In genomic region chr12:52207895-52208294, GRCh38 we compare ENCODE assay signal across 9 cellular contexts. TPM values are rescaled to one million over a fixed set of nuclear protein-coding genes. Genes with fewer than 3 reads are reported as not detected.
A peak's percentile ranks its signal among the peaks of the same experiment; 100 is the strongest.
DNase-seq lines count a peak whose midpoint lies in the region; ATAC-seq and TF ChIP-seq lines count a peak whose summit lies in the region.
"Had no signal": no experiment of that assay in that cellular context is flagged by ENCODE, and none has a peak within 500 bp of the region (broad histone marks: within the 10 kb centered on the region; RNA-seq: fewer than 3 reads in every experiment).

No MANE protein-coding gene starts in this region.

- CTCF ChIA-PET in mammary epithelial cell (lab: Charles Lee; ENCODE audit: low non-redundant PET) = no interaction called here

- H3K27ac ChIP-seq in BLaER1 (peak overlapping the region; percentile 51; the same call in 1 of the 2 replicates), mammary epithelial cell (ENCODE audit: insufficient read depth, low read depth, low read length) (no peak overlapping the region), mesenchymal stem cell (ENCODE audit: low read length, poor library complexity, severe bottlenecking) (no peak overlapping the region)

- H4K91ac ChIP-seq in mesenchymal stem cell (ENCODE audit: low read length) = no peak overlapping the region

- intact Hi-C loops in mammary epithelial cell (cut with micrococcal nuclease) = no loop called here
- intact Hi-C loops in activated T-helper 2 cell treated with anti-CD3 and anti-CD28 coated beads, Interferon-gamma antibody, Interleukin-2, Interleukin-4, amounts not matched to agents 10 μg/mL and 5 μg/mL and 100 μg/mL, durations not matched to agents 14 hours and 24 hours and 36 hours (cut with micrococcal nuclease) = no loop called here

- no TSS peak for BruUV-seq in mammary epithelial cell (replicated peaks; lab: Mats Ljungman, UMichigan)

- H4K20me1 ChIP-seq in BLaER1 (no peaks in the 10 kb centered on the region), mammary epithelial cell (ENCODE audit: insufficient read depth, low read length) (no peaks in the 10 kb centered on the region)

- no peak overlapping the region for H2BK12ac ChIP-seq in mesenchymal stem cell (ENCODE audit: low read length in 2 of 2)

- H3K18ac ChIP-seq in mesenchymal stem cell (ENCODE audit: low read depth in 1 of 2, low read length in 2 of 2) = peak overlapping the region in 1 of 2 experiments; percentile 13

- H2AFZ ChIP-seq in mammary epithelial cell (ENCODE audit: low read depth, low read length) = no peak overlapping the region
- no peak overlapping the region for H2AFZ ChIP-seq in mesenchymal stem cell (ENCODE audit: low read depth, low read length)

- H3K4me3 ChIP-seq in BLaER1 (no peak overlapping the region), mammary epithelial cell (replicated peaks in 1 of 3; ENCODE audit: insufficient read depth in 1 of 3, low read depth in 2 of 3, low read length in 3 of 3) (no peak overlapping the region), mesenchymal stem cell (ENCODE audit: insufficient read depth in 1 of 2, low read depth in 1 of 2, low read length in 2 of 2) (no peak overlapping the region)

- H3K4me2 ChIP-seq in BLaER1 = peak overlapping the region; percentile 47
- no peak overlapping the region for H3K4me2 ChIP-seq in mammary epithelial cell (ENCODE audit: insufficient read depth, low read depth, low read length)
- H3K4me2 ChIP-seq in mesenchymal stem cell (ENCODE audit: low read length, poor library complexity, severe bottlenecking) = no peak overlapping the region

- dilution Hi-C loops in mammary epithelial cell (cut with HindIII; ENCODE audit: low sequenced_read_pairs) = no loop called here

- ATAC-seq in stimulated activated naive B cell treated with anti-CD40 and anti-IgM and Interleukin-4, amounts not matched to agents 10 μg/mL and 1 μg/mL and 100 μg/mL, for 72 hours (replicated peaks) = no peak

- H3K4me1 ChIP-seq in BLaER1 = peaks cover 43% of the 10 kb centered on the region
- H3K4me1 ChIP-seq in mammary epithelial cell (ENCODE audit: insufficient read depth, low read length) = peaks cover 60% of the 10 kb centered on the region
- H3K4me1 ChIP-seq in mesenchymal stem cell (ENCODE audit: control insufficient read depth, insufficient read depth, low read depth, low read length) = peaks cover 43% of the 10 kb centered on the region

- H3K79me2 ChIP-seq in mammary epithelial cell (ENCODE audit: insufficient read depth, low read length) = no peaks in the 10 kb centered on the region

- no peak overlapping the region for H3K4me3 Mint-ChIP-seq in stimulated activated naive B cell treated with anti-CD40 and anti-IgM and Interleukin-4, amounts not matched to agents 10 μg/mL and 1 μg/mL and 100 μg/mL, for 72 hours
- H3K4me3 Mint-ChIP-seq in activated T-helper 2 cell treated with anti-CD3 and anti-CD28 coated beads, Interferon-gamma antibody, Interleukin-2, Interleukin-4, amounts not matched to agents 10 μg/mL and 5 μg/mL and 100 μg/mL, durations not matched to agents 14 hours and 24 hours and 36 hours (ENCODE audit: low read depth) = no peak overlapping the region

- H3K9me3 ChIP-seq in BLaER1 = no peaks in the 10 kb centered on the region
- no peaks in the 10 kb centered on the region for H3K9me3 ChIP-seq in mammary epithelial cell (replicated peaks; ENCODE audit: insufficient read depth, low read length)
- no peaks in the 10 kb centered on the region for H3K9me3 ChIP-seq in mesenchymal stem cell (ENCODE audit: control insufficient read depth, low read length)

- H2BK15ac ChIP-seq in mesenchymal stem cell (ENCODE audit: low read depth, poor library complexity, severe bottlenecking) = no peak overlapping the region

- no peaks in the 10 kb centered on the region for H3K36me3 Mint-ChIP-seq in stimulated activated naive B cell treated with anti-CD40 and anti-IgM and Interleukin-4, amounts not matched to agents 10 μg/mL and 1 μg/mL and 100 μg/mL, for 72 hours
- no peaks in the 10 kb centered on the region for H3K36me3 Mint-ChIP-seq in activated T-helper 2 cell treated with anti-CD3 and anti-CD28 coated beads, Interferon-gamma antibody, Interleukin-2, Interleukin-4, amounts not matched to agents 10 μg/mL and 5 μg/mL and 100 μg/mL, durations not matched to agents 14 hours and 24 hours and 36 hours (ENCODE audit: low read depth)

- H3K9ac ChIP-seq in BLaER1 (no peak overlapping the region), mammary epithelial cell (ENCODE audit: insufficient read depth, low read length) (no peak overlapping the region), mesenchymal stem cell (ENCODE audit: low read length) (no peak overlapping the region)

- H3K9me3 Mint-ChIP-seq in stimulated activated naive B cell treated with anti-CD40 and anti-IgM and Interleukin-4, amounts not matched to agents 10 μg/mL and 1 μg/mL and 100 μg/mL, for 72 hours = no peaks in the 10 kb centered on the region
- H3K9me3 Mint-ChIP-seq in activated T-helper 2 cell treated with anti-CD3 and anti-CD28 coated beads, Interferon-gamma antibody, Interleukin-2, Interleukin-4, amounts not matched to agents 10 μg/mL and 5 μg/mL and 100 μg/mL, durations not matched to agents 14 hours and 24 hours and 36 hours = no peaks in the 10 kb centered on the region

- H3K23ac ChIP-seq in mesenchymal stem cell (ENCODE audit: low read length in 2 of 2) = no peak overlapping the region

- no peak overlapping the region for H2AK5ac ChIP-seq in mesenchymal stem cell (ENCODE audit: low read length, severe bottlenecking)

- DNase-seq in NCI-H146 treated with DMSO at 0.1 percent for 48 hours (lab: John Stamatoyannopoulos, UW; ENCODE audit: unreplicated experiment) (peak; percentile 76), mammary epithelial cell (peak; percentile 52), mesenchymal stem cell (peak; percentile 39)
- DNase-seq in stimulated activated naive B cell treated with anti-CD40 and anti-IgM and Interleukin-4, amounts not matched to agents 10 μg/mL and 1 μg/mL and 100 μg/mL, for 72 hours = no peak
- no peak for DNase-seq in activated T-helper 2 cell treated with anti-CD3 and anti-CD28 coated beads, Interferon-gamma antibody, Interleukin-2, Interleukin-4, amounts not matched to agents 10 μg/mL and 5 μg/mL and 100 μg/mL, durations not matched to agents 14 hours and 24 hours and 36 hours (ENCODE audit: low spot score)
- no peak for DNase-seq in activated T-cell treated with anti-CD3 and anti-CD28 coated beads, Interleukin-2, amount 50 U/mL, for 48 hours
- no peak for DNase-seq in activated CD8-positive, alpha-beta memory T cell treated with anti-CD3 and anti-CD28 coated beads, Interleukin-2, amount 50 U/mL, for 48 hours

- WGBS in mammary epithelial cell (ENCODE audit: low coverage, missing lambda C conversion rate) = 13% methylated on average over 5 of the region's 10 CpGs
- WGBS in mesenchymal stem cell = 52% methylated on average over 10 of the region's 10 CpGs

- in situ Hi-C loops in mammary epithelial cell (cut with MboI; ENCODE audit: low sequenced_read_pairs in 2 of 2) = loop anchor here in 1 of 2 donors (5.0 kb wide), 1 partner anchor 36 kb away; no protein-coding TSS in a partner anchor

- no peak overlapping the region for H3K14ac ChIP-seq in mesenchymal stem cell (ENCODE audit: low read length in 2 of 2)

- no peaks in the 10 kb centered on the region for H3K79me1 ChIP-seq in mesenchymal stem cell (replicated peaks; ENCODE audit: low read length, poor library complexity, severe bottlenecking)

- H4K8ac ChIP-seq in mesenchymal stem cell (ENCODE audit: low read length) = no peak overlapping the region

- H2BK120ac ChIP-seq in mesenchymal stem cell (ENCODE audit: low read depth, low read length) = no peak overlapping the region

- no peak overlapping the region for H2BK5ac ChIP-seq in mesenchymal stem cell (ENCODE audit: low read depth, low read length, poor library complexity, severe bottlenecking)

- H3K27me3 Mint-ChIP-seq in stimulated activated naive B cell treated with anti-CD40 and anti-IgM and Interleukin-4, amounts not matched to agents 10 μg/mL and 1 μg/mL and 100 μg/mL, for 72 hours = peaks cover 35 to 43% of the 10 kb centered on the region in 2 donors
- peaks cover 14% of the 10 kb centered on the region for H3K27me3 Mint-ChIP-seq in activated T-helper 2 cell treated with anti-CD3 and anti-CD28 coated beads, Interferon-gamma antibody, Interleukin-2, Interleukin-4, amounts not matched to agents 10 μg/mL and 5 μg/mL and 100 μg/mL, durations not matched to agents 14 hours and 24 hours and 36 hours (ENCODE audit: low read depth)

- H3K36me3 ChIP-seq in BLaER1 = no peaks in the 10 kb centered on the region
- H3K36me3 ChIP-seq in mammary epithelial cell (ENCODE audit: insufficient read depth, low read length) = no peaks in the 10 kb centered on the region
- no peaks in the 10 kb centered on the region for H3K36me3 ChIP-seq in mesenchymal stem cell (ENCODE audit: control insufficient read depth in 1 of 2, insufficient read depth in 2 of 2, low read depth in 1 of 2, low read length in 2 of 2)

- TF ChIP-seq CTCF in mammary epithelial cell (conservative IDR thresholded peaks at IDR 0.05 in 1 of 2, IDR thresholded peaks at IDR 0.05 in 1 of 2; ENCODE audit: extremely low read depth in 1 of 2, insufficient read depth in 1 of 2, low read depth in 1 of 2, low read length in 2 of 2) = no peak

- H3K4ac ChIP-seq in mesenchymal stem cell (ENCODE audit: low read depth in 1 of 2, low read length in 2 of 2) = no peak overlapping the region

- H3K4me1 Mint-ChIP-seq in stimulated activated naive B cell treated with anti-CD40 and anti-IgM and Interleukin-4, amounts not matched to agents 10 μg/mL and 1 μg/mL and 100 μg/mL, for 72 hours = peaks cover 4% of the 10 kb centered on the region in 2 donors
- peaks cover 3% of the 10 kb centered on the region for H3K4me1 Mint-ChIP-seq in activated T-helper 2 cell treated with anti-CD3 and anti-CD28 coated beads, Interferon-gamma antibody, Interleukin-2, Interleukin-4, amounts not matched to agents 10 μg/mL and 5 μg/mL and 100 μg/mL, durations not matched to agents 14 hours and 24 hours and 36 hours (ENCODE audit: low read depth)

- no peak overlapping the region for H3K27ac Mint-ChIP-seq in stimulated activated naive B cell treated with anti-CD40 and anti-IgM and Interleukin-4, amounts not matched to agents 10 μg/mL and 1 μg/mL and 100 μg/mL, for 72 hours
- H3K27ac Mint-ChIP-seq in activated T-helper 2 cell treated with anti-CD3 and anti-CD28 coated beads, Interferon-gamma antibody, Interleukin-2, Interleukin-4, amounts not matched to agents 10 μg/mL and 5 μg/mL and 100 μg/mL, durations not matched to agents 14 hours and 24 hours and 36 hours = no peak overlapping the region

- H3K27me3 ChIP-seq in BLaER1 (no peaks in the 10 kb centered on the region), mammary epithelial cell (ENCODE audit: insufficient read depth, low read length) (no peaks in the 10 kb centered on the region), mesenchymal stem cell (ENCODE audit: control insufficient read depth in 1 of 2, insufficient read depth in 1 of 2, low read length in 2 of 2) (peaks cover 0 to 16% of the 10 kb centered on the region in 2 experiments)

RNA-seq across cellular contexts. Expression of gene KRT80, which starts 16.1 kb away (rescaled TPM):
- 1 to 10 TPM; 1.8 to 2.7 TPM for total RNA-seq in mammary epithelial cell
- 1.2 TPM for polyA plus RNA-seq in mammary epithelial cell
- polyA minus RNA-seq in mammary epithelial cell = not detected
- polyA plus RNA-seq in mesenchymal stem cell (2013, experiment 1 of 2) = 0.72 TPM
- 0.84 TPM for polyA plus RNA-seq in mesenchymal stem cell (2013, experiment 2 of 2)
- total RNA-seq in activated T-helper 2 cell treated with anti-CD3 and anti-CD28 coated beads, Interferon-gamma antibody, Interleukin-2, Interleukin-4, amounts not matched to agents 10 μg/mL and 5 μg/mL and 100 μg/mL, durations not matched to agents 14 hours and 24 hours and 36 hours = not detected in 2 replicates

RNA-seq across cellular contexts. Expression of gene KRT7, which starts 25.1 kb away (rescaled TPM):
- total RNA-seq in mammary epithelial cell = 1,000 to 10,000 TPM; 2,215 to 3,387 TPM
- 3,281 TPM for polyA plus RNA-seq in mammary epithelial cell
- 4,390 TPM for polyA minus RNA-seq in mammary epithelial cell
- 5.1 TPM for polyA plus RNA-seq in mesenchymal stem cell (2013, experiment 1 of 2)
- 5.7 TPM for polyA plus RNA-seq in mesenchymal stem cell (2013, experiment 2 of 2)
- total RNA-seq in activated T-helper 2 cell treated with anti-CD3 and anti-CD28 coated beads, Interferon-gamma antibody, Interleukin-2, Interleukin-4, amounts not matched to agents 10 μg/mL and 5 μg/mL and 100 μg/mL, durations not matched to agents 14 hours and 24 hours and 36 hours = 4.2 and 4.7 TPM in 2 replicates
- total RNA-seq: temporal lobe had no signal

Comparison
In these comparisons a context has a peak if more than half of its experiments do, and no peak if none do; other contexts are left out.
1. DNase-seq: peak in NCI-H146 treated with DMSO at 0.1 percent for 48 hours (single experiment), mammary epithelial cell (single experiment) and mesenchymal stem cell (single experiment); none in stimulated activated naive B cell treated with anti-CD40 and anti-IgM and Interleukin-4, amounts not matched to agents 10 μg/mL and 1 μg/mL and 100 μg/mL, for 72 hours (single experiment), activated T-helper 2 cell treated with anti-CD3 and anti-CD28 coated beads, Interferon-gamma antibody, Interleukin-2, Interleukin-4, amounts not matched to agents 10 μg/mL and 5 μg/mL and 100 μg/mL, durations not matched to agents 14 hours and 24 hours and 36 hours (single experiment), activated T-cell treated with anti-CD3 and anti-CD28 coated beads, Interleukin-2, amount 50 U/mL, for 48 hours (0 of 2) and activated CD8-positive, alpha-beta memory T cell treated with anti-CD3 and anti-CD28 coated beads, Interleukin-2, amount 50 U/mL, for 48 hours (single experiment).
2. RNA of gene KRT7, which starts 25.1 kb away (total RNA-seq): 2,215 to 3,387 TPM in mammary epithelial cell; 4.2 to 4.7 TPM in activated T-helper 2 cell treated with anti-CD3 and anti-CD28 coated beads, Interferon-gamma antibody, Interleukin-2, Interleukin-4, amounts not matched to agents 10 μg/mL and 5 μg/mL and 100 μg/mL, durations not matched to agents 14 hours and 24 hours and 36 hours; every median in the first group is over 100 times any median in the second.